1 cellular context compared by ENCODE assay signal in the genomic region with DNA sequence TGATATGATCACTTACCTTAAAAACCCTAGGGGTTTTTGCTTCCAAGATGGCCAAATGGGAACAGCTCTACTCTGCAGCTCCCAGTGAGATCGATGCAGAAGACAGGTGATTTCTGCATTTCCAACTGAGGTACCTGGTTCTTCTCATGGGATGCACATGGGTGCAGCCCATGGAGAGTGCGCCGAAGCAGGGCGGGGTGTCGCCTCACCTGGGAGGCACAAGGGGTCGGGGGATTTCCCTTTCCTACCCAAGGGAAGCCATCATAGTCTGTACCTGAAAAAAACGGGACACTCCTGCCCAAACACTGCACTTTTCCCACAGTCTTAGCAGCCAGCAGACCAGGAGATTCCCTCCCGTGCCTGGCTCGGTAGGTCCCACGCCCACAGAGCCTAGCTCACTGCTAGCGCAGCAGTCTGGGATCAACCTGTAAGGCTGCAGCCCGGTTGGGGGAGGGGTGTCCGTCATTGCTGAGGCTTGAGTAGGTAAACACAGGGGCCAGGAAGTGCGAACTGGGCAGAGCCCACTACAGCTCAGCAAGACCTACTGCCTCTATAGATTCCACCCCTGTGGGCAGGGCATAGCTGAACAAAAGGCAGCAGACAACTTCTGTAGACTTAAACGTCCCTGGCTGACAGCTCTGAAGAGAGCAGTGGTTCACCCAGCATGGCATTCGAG.
TF ChIP-seq lines count a peak whose summit lies in the region.

No MANE protein-coding gene starts in this region.

TF ChIP-seq in HepG2, 621 proteins besides CTCF, POLR2A, EP300 and RAD21 (continued from another document and continues in another):
- peak; percentile 19 for TF ChIP-seq CBX1 (IDR thresholded peaks at IDR 0.05; ENCODE audit: low read depth)
- no peak for TF ChIP-seq MBD4 (IDR thresholded peaks at IDR 0.05; ENCODE audit: borderline replicate concordance, low read length)
- no peak for TF ChIP-seq RFXANK (CRISPR knock-in tag; IDR thresholded peaks at IDR 0.05)
- TF ChIP-seq, protein P1, sequence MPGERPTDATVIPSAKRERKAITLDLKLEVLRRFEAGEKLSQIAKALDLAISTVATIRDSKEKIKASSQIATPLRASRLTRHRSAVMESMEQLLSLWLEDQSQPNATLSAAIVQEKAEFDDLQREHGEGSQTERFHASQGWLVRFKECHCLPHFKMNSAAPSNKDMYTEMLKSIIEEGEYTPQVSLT (CRISPR knock-in tag; IDR thresholded peaks at IDR 0.05; ENCODE audit: borderline replicate concordance, low read depth): no peak
- no peak for TF ChIP-seq CHCHD3 (CRISPR knock-in tag; IDR thresholded peaks at IDR 0.05)
- no peak for TF ChIP-seq ZNF781 (CRISPR knock-in tag; IDR thresholded peaks at IDR 0.05; ENCODE audit: borderline replicate concordance, not compliant biosample characterization)
- TF ChIP-seq MAFG (CRISPR knock-in tag; IDR thresholded peaks at IDR 0.05): no peak
- TF ChIP-seq RXRA (CRISPR knock-in tag; IDR thresholded peaks at IDR 0.05): peak; percentile 67; the same call in 1 of the 2 replicates
- no peak for TF ChIP-seq HDAC6 (IDR thresholded peaks at IDR 0.05; ENCODE audit: low read depth, low read length)
- TF ChIP-seq, protein P2, sequence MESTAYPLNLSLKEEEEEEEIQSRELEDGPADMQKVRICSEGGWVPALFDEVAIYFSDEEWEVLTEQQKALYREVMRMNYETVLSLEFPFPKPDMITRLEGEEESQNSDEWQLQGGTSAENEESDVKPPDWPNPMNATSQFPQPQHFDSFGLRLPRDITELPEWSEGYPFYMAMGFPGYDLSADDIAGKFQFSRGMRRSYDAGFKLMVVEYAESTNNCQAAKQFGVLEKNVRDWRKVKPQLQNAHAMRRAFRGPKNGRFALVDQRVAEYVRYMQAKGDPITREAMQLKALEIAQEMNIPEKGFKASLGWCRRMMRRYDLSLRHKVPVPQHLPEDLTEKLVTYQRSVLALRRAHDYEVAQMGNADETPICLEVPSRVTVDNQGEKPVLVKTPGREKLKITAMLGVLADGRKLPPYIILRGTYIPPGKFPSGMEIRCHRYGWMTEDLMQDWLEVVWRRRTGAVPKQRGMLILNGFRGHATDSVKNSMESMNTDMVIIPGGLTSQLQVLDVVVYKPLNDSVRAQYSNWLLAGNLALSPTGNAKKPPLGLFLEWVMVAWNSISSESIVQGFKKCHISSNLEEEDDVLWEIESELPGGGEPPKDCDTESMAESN (CRISPR knock-in tag; conservative IDR thresholded peaks at IDR 0.05): no peak
- no peak for TF ChIP-seq ZSCAN21 (CRISPR knock-in tag; IDR thresholded peaks at IDR 0.05; ENCODE audit: borderline replicate concordance)
- no peak for TF ChIP-seq ZNF260 (CRISPR knock-in tag; IDR thresholded peaks at IDR 0.05; ENCODE audit: borderline replicate concordance, low read depth)
- TF ChIP-seq, protein P3, sequence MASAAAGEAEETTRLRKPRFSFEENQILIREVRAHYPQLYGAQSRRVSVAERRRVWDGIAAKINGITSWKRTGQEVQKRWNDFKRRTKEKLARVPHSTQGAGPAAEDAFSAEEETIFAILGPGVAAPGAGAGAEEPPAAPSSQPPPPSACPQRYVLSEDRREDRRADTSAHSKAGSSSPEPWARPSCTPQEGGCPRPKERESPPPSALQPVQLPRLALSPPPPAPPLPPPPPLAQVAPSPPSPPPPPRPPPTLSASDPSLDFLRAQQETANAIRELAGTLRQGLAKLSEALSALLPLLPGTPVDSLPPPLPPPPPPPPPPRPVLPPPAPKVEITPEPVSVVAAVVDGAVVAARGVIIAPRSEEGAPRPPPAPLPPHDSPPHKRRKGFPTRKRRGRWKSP (CRISPR knock-in tag; IDR thresholded peaks at IDR 0.05): no peak
- TF ChIP-seq ATAD3A (CRISPR knock-in tag; IDR thresholded peaks at IDR 0.05): no peak
- TF ChIP-seq SATB2 (CRISPR knock-in tag; IDR thresholded peaks at IDR 0.05): no peak
- TF ChIP-seq, protein P4, sequence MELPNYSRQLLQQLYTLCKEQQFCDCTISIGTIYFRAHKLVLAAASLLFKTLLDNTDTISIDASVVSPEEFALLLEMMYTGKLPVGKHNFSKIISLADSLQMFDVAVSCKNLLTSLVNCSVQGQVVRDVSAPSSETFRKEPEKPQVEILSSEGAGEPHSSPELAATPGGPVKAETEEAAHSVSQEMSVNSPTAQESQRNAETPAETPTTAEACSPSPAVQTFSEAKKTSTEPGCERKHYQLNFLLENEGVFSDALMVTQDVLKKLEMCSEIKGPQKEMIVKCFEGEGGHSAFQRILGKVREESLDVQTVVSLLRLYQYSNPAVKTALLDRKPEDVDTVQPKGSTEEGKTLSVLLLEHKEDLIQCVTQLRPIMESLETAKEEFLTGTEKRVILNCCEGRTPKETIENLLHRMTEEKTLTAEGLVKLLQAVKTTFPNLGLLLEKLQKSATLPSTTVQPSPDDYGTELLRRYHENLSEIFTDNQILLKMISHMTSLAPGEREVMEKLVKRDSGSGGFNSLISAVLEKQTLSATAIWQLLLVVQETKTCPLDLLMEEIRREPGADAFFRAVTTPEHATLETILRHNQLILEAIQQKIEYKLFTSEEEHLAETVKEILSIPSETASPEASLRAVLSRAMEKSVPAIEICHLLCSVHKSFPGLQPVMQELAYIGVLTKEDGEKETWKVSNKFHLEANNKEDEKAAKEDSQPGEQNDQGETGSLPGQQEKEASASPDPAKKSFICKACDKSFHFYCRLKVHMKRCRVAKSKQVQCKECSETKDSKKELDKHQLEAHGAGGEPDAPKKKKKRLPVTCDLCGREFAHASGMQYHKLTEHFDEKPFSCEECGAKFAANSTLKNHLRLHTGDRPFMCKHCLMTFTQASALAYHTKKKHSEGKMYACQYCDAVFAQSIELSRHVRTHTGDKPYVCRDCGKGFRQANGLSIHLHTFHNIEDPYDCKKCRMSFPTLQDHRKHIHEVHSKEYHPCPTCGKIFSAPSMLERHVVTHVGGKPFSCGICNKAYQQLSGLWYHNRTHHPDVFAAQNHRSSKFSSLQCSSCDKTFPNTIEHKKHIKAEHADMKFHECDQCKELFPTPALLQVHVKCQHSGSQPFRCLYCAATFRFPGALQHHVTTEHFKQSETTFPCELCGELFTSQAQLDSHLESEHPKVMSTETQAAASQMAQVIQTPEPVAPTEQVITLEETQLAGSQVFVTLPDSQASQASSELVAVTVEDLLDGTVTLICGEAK (IDR thresholded peaks at IDR 0.05): no peak
- TF ChIP-seq, protein P4 (CRISPR knock-in tag; IDR thresholded peaks at IDR 0.05): no peak
- TF ChIP-seq SPEN (CRISPR knock-in tag; IDR thresholded peaks at IDR 0.05; ENCODE audit: low read depth): no peak
- TF ChIP-seq ZNF20 (CRISPR knock-in tag; IDR thresholded peaks at IDR 0.05): no peak
- TF ChIP-seq, protein P5, sequence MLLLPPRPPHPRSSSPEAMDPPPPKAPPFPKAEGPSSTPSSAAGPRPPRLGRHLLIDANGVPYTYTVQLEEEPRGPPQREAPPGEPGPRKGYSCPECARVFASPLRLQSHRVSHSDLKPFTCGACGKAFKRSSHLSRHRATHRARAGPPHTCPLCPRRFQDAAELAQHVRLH (CRISPR knock-in tag; IDR thresholded peaks at IDR 0.05; ENCODE audit: borderline replicate concordance, low read depth): no peak
- no peak for TF ChIP-seq RBM22 (optimal IDR thresholded peaks at IDR 0.05; ENCODE audit: low read length)
- TF ChIP-seq REPIN1 (CRISPR knock-in tag; IDR thresholded peaks at IDR 0.05; ENCODE audit: borderline replicate concordance, low read depth): no peak
- no peak for TF ChIP-seq ZFP1 (CRISPR knock-in tag; IDR thresholded peaks at IDR 0.05)
- no peak for TF ChIP-seq NFIB (CRISPR knock-in tag; IDR thresholded peaks at IDR 0.05; ENCODE audit: borderline replicate concordance)
- TF ChIP-seq HES4 (CRISPR knock-in tag; IDR thresholded peaks at IDR 0.05; ENCODE audit: borderline replicate concordance): no peak
- TF ChIP-seq, protein P6, sequence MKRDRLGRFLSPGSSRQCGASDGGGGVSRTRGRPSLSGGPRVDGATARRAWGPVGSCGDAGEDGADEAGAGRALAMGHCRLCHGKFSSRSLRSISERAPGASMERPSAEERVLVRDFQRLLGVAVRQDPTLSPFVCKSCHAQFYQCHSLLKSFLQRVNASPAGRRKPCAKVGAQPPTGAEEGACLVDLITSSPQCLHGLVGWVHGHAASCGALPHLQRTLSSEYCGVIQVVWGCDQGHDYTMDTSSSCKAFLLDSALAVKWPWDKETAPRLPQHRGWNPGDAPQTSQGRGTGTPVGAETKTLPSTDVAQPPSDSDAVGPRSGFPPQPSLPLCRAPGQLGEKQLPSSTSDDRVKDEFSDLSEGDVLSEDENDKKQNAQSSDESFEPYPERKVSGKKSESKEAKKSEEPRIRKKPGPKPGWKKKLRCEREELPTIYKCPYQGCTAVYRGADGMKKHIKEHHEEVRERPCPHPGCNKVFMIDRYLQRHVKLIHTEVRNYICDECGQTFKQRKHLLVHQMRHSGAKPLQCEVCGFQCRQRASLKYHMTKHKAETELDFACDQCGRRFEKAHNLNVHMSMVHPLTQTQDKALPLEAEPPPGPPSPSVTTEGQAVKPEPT (CRISPR knock-in tag; IDR thresholded peaks at IDR 0.05; ENCODE audit: low read depth): no peak
- TF ChIP-seq, protein P7, sequence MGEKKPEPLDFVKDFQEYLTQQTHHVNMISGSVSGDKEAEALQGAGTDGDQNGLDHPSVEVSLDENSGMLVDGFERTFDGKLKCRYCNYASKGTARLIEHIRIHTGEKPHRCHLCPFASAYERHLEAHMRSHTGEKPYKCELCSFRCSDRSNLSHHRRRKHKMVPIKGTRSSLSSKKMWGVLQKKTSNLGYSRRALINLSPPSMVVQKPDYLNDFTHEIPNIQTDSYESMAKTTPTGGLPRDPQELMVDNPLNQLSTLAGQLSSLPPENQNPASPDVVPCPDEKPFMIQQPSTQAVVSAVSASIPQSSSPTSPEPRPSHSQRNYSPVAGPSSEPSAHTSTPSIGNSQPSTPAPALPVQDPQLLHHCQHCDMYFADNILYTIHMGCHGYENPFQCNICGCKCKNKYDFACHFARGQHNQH (CRISPR knock-in tag; IDR thresholded peaks at IDR 0.05): 0 out of 2 replicates have a peak, but pooled peaks have one; percentile 61
- TF ChIP-seq SNAPC2 (CRISPR knock-in tag; IDR thresholded peaks at IDR 0.05): no peak
- 0 out of 2 replicates have a peak, but pooled peaks have one; percentile 19 for TF ChIP-seq HMG20A (CRISPR knock-in tag; IDR thresholded peaks at IDR 0.05; ENCODE audit: borderline replicate concordance)
- TF ChIP-seq, protein P8, sequence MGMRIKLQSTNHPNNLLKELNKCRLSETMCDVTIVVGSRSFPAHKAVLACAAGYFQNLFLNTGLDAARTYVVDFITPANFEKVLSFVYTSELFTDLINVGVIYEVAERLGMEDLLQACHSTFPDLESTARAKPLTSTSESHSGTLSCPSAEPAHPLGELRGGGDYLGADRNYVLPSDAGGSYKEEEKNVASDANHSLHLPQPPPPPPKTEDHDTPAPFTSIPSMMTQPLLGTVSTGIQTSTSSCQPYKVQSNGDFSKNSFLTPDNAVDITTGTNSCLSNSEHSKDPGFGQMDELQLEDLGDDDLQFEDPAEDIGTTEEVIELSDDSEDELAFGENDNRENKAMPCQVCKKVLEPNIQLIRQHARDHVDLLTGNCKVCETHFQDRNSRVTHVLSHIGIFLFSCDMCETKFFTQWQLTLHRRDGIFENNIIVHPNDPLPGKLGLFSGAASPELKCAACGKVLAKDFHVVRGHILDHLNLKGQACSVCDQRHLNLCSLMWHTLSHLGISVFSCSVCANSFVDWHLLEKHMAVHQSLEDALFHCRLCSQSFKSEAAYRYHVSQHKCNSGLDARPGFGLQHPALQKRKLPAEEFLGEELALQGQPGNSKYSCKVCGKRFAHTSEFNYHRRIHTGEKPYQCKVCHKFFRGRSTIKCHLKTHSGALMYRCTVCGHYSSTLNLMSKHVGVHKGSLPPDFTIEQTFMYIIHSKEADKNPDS (CRISPR knock-in tag; IDR thresholded peaks at IDR 0.05): no peak
- TF ChIP-seq, protein P9, sequence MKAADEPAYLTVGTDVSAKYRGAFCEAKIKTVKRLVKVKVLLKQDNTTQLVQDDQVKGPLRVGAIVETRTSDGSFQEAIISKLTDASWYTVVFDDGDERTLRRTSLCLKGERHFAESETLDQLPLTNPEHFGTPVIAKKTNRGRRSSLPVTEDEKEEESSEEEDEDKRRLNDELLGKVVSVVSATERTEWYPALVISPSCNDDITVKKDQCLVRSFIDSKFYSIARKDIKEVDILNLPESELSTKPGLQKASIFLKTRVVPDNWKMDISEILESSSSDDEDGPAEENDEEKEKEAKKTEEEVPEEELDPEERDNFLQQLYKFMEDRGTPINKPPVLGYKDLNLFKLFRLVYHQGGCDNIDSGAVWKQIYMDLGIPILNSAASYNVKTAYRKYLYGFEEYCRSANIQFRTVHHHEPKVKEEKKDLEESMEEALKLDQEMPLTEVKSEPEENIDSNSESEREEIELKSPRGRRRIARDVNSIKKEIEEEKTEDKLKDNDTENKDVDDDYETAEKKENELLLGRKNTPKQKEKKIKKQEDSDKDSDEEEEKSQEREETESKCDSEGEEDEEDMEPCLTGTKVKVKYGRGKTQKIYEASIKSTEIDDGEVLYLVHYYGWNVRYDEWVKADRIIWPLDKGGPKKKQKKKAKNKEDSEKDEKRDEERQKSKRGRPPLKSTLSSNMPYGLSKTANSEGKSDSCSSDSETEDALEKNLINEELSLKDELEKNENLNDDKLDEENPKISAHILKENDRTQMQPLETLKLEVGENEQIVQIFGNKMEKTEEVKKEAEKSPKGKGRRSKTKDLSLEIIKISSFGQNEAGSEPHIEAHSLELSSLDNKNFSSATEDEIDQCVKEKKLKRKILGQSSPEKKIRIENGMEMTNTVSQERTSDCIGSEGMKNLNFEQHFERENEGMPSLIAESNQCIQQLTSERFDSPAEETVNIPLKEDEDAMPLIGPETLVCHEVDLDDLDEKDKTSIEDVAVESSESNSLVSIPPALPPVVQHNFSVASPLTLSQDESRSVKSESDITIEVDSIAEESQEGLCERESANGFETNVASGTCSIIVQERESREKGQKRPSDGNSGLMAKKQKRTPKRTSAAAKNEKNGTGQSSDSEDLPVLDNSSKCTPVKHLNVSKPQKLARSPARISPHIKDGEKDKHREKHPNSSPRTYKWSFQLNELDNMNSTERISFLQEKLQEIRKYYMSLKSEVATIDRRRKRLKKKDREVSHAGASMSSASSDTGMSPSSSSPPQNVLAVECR (CRISPR knock-in tag; IDR thresholded peaks at IDR 0.05; ENCODE audit: borderline replicate concordance): peak; percentile 45; the same call in 1 of the 2 replicates
- no peak for TF ChIP-seq TRIM24 (CRISPR knock-in tag; IDR thresholded peaks at IDR 0.05)
